Comparison of ENCODE assay signal across 1 cellular context in the genomic region with DNA sequence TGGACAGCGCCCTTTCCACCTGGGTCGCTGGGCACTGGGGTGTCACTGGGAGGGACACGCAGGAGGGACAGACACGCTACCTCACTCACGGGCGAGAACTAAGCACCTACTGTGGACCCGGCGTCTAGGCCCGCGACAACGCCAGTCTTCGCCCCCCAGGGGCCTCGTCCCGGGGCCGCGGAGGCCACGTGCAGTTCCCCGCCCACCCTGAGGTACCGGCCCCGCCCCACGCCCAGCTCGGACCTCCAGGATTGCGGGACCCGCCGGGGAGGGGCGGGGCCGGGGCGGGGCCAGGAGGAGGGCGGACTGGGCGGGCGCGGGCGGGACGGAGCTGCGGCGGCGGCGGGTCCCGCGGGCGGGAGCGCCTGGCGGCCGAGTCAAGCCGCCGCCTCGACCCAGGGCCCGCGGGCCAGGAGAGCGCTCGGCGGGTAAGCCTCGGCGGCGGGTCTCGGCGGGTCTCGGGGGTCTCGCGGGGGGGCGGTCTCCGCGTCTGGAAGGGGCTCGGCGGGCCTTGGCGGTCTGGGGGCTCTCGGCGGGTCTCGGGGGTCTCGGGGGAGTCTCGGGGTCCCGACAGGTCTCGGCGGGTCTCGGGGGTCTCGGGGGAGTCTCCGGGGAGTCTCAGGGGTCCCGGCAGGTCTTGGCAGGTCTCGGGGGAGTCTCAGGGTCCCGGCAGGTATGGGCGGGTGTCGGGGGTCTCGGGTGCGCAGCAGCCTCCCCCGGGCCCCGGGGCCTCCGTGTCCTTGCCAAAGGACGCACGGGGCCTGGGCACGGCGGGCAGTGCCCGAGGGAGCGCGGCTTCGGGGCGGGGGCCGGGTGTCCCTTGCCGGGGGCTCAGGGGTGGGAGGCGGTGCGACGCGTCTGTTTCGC.
TF ChIP-seq lines count a peak whose summit lies in the region.

A gene with protein sequence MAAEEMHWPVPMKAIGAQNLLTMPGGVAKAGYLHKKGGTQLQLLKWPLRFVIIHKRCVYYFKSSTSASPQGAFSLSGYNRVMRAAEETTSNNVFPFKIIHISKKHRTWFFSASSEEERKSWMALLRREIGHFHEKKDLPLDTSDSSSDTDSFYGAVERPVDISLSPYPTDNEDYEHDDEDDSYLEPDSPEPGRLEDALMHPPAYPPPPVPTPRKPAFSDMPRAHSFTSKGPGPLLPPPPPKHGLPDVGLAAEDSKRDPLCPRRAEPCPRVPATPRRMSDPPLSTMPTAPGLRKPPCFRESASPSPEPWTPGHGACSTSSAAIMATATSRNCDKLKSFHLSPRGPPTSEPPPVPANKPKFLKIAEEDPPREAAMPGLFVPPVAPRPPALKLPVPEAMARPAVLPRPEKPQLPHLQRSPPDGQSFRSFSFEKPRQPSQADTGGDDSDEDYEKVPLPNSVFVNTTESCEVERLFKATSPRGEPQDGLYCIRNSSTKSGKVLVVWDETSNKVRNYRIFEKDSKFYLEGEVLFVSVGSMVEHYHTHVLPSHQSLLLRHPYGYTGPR (plus strand): TSS at position 375 of the 867 bp plus-strand sequence. CDS start 27,533 bp downstream, outside the sequence.

TF ChIP-seq in HepG2, 621 proteins besides CTCF, POLR2A, EP300 and RAD21 (continued from another document and continues in another):
- TF ChIP-seq CBX1 (IDR thresholded peaks at IDR 0.05; ENCODE audit: low read depth): no peak
- TF ChIP-seq STAG1 (CRISPR knock-in tag; IDR thresholded peaks at IDR 0.05): no peak
- TF ChIP-seq YEATS2 (CRISPR knock-in tag; IDR thresholded peaks at IDR 0.05; ENCODE audit: borderline replicate concordance): no peak
- TF ChIP-seq, protein P1, sequence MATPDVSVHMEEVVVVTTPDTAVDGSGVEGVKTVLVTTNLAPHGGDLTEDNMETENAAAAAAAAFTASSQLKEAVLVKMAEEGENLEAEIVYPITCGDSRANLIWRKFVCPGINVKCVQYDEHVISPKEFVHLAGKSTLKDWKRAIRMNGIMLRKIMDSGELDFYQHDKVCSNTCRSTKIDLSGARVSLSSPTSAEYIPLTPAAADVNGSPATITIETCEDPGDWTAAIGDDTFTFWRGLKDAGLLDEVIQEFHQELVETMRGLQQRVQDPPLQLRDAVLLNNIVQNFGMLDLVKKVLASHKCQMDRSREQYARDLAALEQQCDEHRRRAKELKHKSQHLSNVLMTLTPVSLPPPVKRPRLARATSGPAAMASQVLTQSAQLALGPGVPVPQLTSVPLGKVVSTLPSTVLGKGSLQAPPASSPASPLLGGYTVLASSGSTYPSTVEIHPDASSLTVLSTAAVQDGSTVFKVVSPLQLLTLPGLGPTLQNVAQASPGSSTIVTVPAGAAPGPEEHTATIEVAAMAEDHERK (CRISPR knock-in tag; IDR thresholded peaks at IDR 0.05; ENCODE audit: low read depth): no peak
- no peak for TF ChIP-seq SOX13 (IDR thresholded peaks at IDR 0.05)
- TF ChIP-seq SOX13 (CRISPR knock-in tag; conservative IDR thresholded peaks at IDR 0.05 in 1 of 2, IDR thresholded peaks at IDR 0.05 in 1 of 2): peak in 1 of 2 experiments; percentile 49; a peak in 2 of 4 replicates
- no peak for TF ChIP-seq ZNF614 (CRISPR knock-in tag; IDR thresholded peaks at IDR 0.05; ENCODE audit: borderline replicate concordance)
- peak; percentile 72; the same call in 1 of the 2 replicates for TF ChIP-seq HIVEP1 (CRISPR knock-in tag; IDR thresholded peaks at IDR 0.05)
- TF ChIP-seq ZNF562 (CRISPR knock-in tag; IDR thresholded peaks at IDR 0.05; ENCODE audit: borderline replicate concordance): peak; percentile 76; the same call in 1 of the 2 replicates
- 0 out of 2 replicates have a peak, but pooled peaks have one; percentile 25 for TF ChIP-seq SP2 (CRISPR knock-in tag; IDR thresholded peaks at IDR 0.05)
- no peak for TF ChIP-seq ZNF549 (CRISPR knock-in tag; IDR thresholded peaks at IDR 0.05)
- TF ChIP-seq ZNF670 (CRISPR knock-in tag; IDR thresholded peaks at IDR 0.05; ENCODE audit: borderline replicate concordance): no peak
- TF ChIP-seq JDP2 (CRISPR knock-in tag; IDR thresholded peaks at IDR 0.05; ENCODE audit: borderline replicate concordance): peak; percentile 42; the same call in 1 of the 2 replicates
- TF ChIP-seq ATF7 (IDR thresholded peaks at IDR 0.05): no peak
- no peak for TF ChIP-seq ATF7 (CRISPR knock-in tag; IDR thresholded peaks at IDR 0.05)
- peak; percentile 68; the same call in 1 of the 2 replicates for TF ChIP-seq PRMT3 (CRISPR knock-in tag; IDR thresholded peaks at IDR 0.05; ENCODE audit: borderline replicate concordance, low read depth)
- no peak for TF ChIP-seq KLF12 (CRISPR knock-in tag; IDR thresholded peaks at IDR 0.05; ENCODE audit: borderline replicate concordance)
- TF ChIP-seq ZNF724P (CRISPR knock-in tag; IDR thresholded peaks at IDR 0.05; ENCODE audit: borderline replicate concordance): peak; percentile 71
- TF ChIP-seq PAX8 (CRISPR knock-in tag; IDR thresholded peaks at IDR 0.05; ENCODE audit: borderline replicate concordance): no peak
- TF ChIP-seq ZNF335 (CRISPR knock-in tag; IDR thresholded peaks at IDR 0.05): no peak
- TF ChIP-seq DR1 (CRISPR knock-in tag; IDR thresholded peaks at IDR 0.05): no peak
- peak; percentile 53; the same call in 1 of the 2 replicates for TF ChIP-seq KMT2B (CRISPR knock-in tag; IDR thresholded peaks at IDR 0.05)
- TF ChIP-seq, protein P2, sequence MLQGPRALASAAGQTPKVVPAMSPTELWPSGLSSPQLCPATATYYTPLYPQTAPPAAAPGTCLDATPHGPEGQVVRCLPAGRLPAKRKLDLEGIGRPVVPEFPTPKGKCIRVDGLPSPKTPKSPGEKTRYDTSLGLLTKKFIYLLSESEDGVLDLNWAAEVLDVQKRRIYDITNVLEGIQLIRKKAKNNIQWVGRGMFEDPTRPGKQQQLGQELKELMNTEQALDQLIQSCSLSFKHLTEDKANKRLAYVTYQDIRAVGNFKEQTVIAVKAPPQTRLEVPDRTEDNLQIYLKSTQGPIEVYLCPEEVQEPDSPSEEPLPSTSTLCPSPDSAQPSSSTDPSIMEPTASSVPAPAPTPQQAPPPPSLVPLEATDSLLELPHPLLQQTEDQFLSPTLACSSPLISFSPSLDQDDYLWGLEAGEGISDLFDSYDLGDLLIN (CRISPR knock-in tag; IDR thresholded peaks at IDR 0.05; ENCODE audit: borderline replicate concordance): peak; percentile 36; the same call in 1 of the 2 replicates
- TF ChIP-seq, protein P3, sequence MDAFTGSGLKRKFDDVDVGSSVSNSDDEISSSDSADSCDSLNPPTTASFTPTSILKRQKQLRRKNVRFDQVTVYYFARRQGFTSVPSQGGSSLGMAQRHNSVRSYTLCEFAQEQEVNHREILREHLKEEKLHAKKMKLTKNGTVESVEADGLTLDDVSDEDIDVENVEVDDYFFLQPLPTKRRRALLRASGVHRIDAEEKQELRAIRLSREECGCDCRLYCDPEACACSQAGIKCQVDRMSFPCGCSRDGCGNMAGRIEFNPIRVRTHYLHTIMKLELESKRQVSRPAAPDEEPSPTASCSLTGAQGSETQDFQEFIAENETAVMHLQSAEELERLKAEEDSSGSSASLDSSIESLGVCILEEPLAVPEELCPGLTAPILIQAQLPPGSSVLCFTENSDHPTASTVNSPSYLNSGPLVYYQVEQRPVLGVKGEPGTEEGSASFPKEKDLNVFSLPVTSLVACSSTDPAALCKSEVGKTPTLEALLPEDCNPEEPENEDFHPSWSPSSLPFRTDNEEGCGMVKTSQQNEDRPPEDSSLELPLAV (CRISPR knock-in tag; conservative IDR thresholded peaks at IDR 0.05; ENCODE audit: low read depth): peak; percentile 91; the same call in 1 of the 2 replicates
- TF ChIP-seq, protein P4, sequence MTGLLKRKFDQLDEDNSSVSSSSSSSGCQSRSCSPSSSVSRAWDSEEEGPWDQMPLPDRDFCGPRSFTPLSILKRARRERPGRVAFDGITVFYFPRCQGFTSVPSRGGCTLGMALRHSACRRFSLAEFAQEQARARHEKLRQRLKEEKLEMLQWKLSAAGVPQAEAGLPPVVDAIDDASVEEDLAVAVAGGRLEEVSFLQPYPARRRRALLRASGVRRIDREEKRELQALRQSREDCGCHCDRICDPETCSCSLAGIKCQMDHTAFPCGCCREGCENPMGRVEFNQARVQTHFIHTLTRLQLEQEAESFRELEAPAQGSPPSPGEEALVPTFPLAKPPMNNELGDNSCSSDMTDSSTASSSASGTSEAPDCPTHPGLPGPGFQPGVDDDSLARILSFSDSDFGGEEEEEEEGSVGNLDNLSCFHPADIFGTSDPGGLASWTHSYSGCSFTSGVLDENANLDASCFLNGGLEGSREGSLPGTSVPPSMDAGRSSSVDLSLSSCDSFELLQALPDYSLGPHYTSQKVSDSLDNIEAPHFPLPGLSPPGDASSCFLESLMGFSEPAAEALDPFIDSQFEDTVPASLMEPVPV (CRISPR knock-in tag; IDR thresholded peaks at IDR 0.05): peak; percentile 93
- peak; percentile 96 for TF ChIP-seq BORCS8-MEF2B (CRISPR knock-in tag; IDR thresholded peaks at IDR 0.05)
- peak; percentile 62 for TF ChIP-seq SPEN (CRISPR knock-in tag; IDR thresholded peaks at IDR 0.05; ENCODE audit: low read depth)
- TF ChIP-seq, protein P5, sequence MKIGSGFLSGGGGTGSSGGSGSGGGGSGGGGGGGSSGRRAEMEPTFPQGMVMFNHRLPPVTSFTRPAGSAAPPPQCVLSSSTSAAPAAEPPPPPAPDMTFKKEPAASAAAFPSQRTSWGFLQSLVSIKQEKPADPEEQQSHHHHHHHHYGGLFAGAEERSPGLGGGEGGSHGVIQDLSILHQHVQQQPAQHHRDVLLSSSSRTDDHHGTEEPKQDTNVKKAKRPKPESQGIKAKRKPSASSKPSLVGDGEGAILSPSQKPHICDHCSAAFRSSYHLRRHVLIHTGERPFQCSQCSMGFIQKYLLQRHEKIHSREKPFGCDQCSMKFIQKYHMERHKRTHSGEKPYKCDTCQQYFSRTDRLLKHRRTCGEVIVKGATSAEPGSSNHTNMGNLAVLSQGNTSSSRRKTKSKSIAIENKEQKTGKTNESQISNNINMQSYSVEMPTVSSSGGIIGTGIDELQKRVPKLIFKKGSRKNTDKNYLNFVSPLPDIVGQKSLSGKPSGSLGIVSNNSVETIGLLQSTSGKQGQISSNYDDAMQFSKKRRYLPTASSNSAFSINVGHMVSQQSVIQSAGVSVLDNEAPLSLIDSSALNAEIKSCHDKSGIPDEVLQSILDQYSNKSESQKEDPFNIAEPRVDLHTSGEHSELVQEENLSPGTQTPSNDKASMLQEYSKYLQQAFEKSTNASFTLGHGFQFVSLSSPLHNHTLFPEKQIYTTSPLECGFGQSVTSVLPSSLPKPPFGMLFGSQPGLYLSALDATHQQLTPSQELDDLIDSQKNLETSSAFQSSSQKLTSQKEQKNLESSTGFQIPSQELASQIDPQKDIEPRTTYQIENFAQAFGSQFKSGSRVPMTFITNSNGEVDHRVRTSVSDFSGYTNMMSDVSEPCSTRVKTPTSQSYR (CRISPR knock-in tag; IDR thresholded peaks at IDR 0.05; ENCODE audit: borderline replicate concordance): peak; percentile 33; the same call in 1 of the 2 replicates
- peak; percentile 8 for TF ChIP-seq ASH2L (IDR thresholded peaks at IDR 0.05; ENCODE audit: insufficient read length, low read depth, low read length)
- no peak for TF ChIP-seq SRSF9 (IDR thresholded peaks at IDR 0.05; ENCODE audit: borderline replicate concordance, insufficient read depth, low read depth, low read length, poor library complexity, severe bottlenecking)
- no peak for TF ChIP-seq SP140L (CRISPR knock-in tag; IDR thresholded peaks at IDR 0.05; ENCODE audit: borderline replicate concordance)
- no peak for TF ChIP-seq FOXK2 (IDR thresholded peaks at IDR 0.05)
- peak; percentile 59; the same call in 1 of the 2 replicates for TF ChIP-seq ZNF607 (CRISPR knock-in tag; IDR thresholded peaks at IDR 0.05; ENCODE audit: borderline replicate concordance)
- TF ChIP-seq NR2C2 (CRISPR knock-in tag; IDR thresholded peaks at IDR 0.05; ENCODE audit: borderline replicate concordance): no peak
- no peak for TF ChIP-seq FOXA1 (IDR thresholded peaks at IDR 0.05)
- no peak for TF ChIP-seq FOXA1 (CRISPR knock-in tag; IDR thresholded peaks at IDR 0.05)
- peak; percentile 77 for TF ChIP-seq ZBTB38 (CRISPR knock-in tag; IDR thresholded peaks at IDR 0.05)
- no peak for TF ChIP-seq ZNF557 (CRISPR knock-in tag; IDR thresholded peaks at IDR 0.05)
- TF ChIP-seq, protein P6, sequence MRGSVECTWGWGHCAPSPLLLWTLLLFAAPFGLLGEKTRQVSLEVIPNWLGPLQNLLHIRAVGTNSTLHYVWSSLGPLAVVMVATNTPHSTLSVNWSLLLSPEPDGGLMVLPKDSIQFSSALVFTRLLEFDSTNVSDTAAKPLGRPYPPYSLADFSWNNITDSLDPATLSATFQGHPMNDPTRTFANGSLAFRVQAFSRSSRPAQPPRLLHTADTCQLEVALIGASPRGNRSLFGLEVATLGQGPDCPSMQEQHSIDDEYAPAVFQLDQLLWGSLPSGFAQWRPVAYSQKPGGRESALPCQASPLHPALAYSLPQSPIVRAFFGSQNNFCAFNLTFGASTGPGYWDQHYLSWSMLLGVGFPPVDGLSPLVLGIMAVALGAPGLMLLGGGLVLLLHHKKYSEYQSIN (CRISPR knock-in tag; IDR thresholded peaks at IDR 0.05; ENCODE audit: borderline replicate concordance): no peak
- TF ChIP-seq, protein P7, sequence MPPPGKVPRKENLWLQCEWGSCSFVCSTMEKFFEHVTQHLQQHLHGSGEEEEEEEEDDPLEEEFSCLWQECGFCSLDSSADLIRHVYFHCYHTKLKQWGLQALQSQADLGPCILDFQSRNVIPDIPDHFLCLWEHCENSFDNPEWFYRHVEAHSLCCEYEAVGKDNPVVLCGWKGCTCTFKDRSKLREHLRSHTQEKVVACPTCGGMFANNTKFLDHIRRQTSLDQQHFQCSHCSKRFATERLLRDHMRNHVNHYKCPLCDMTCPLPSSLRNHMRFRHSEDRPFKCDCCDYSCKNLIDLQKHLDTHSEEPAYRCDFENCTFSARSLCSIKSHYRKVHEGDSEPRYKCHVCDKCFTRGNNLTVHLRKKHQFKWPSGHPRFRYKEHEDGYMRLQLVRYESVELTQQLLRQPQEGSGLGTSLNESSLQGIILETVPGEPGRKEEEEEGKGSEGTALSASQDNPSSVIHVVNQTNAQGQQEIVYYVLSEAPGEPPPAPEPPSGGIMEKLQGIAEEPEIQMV (CRISPR knock-in tag; IDR thresholded peaks at IDR 0.05; ENCODE audit: low read depth): no peak
- no peak for TF ChIP-seq MTF1 (CRISPR knock-in tag; IDR thresholded peaks at IDR 0.05)
- TF ChIP-seq NR2F1 (CRISPR knock-in tag; IDR thresholded peaks at IDR 0.05): no peak
- TF ChIP-seq PHF21A (CRISPR knock-in tag; IDR thresholded peaks at IDR 0.05): no peak
- TF ChIP-seq, protein P8, sequence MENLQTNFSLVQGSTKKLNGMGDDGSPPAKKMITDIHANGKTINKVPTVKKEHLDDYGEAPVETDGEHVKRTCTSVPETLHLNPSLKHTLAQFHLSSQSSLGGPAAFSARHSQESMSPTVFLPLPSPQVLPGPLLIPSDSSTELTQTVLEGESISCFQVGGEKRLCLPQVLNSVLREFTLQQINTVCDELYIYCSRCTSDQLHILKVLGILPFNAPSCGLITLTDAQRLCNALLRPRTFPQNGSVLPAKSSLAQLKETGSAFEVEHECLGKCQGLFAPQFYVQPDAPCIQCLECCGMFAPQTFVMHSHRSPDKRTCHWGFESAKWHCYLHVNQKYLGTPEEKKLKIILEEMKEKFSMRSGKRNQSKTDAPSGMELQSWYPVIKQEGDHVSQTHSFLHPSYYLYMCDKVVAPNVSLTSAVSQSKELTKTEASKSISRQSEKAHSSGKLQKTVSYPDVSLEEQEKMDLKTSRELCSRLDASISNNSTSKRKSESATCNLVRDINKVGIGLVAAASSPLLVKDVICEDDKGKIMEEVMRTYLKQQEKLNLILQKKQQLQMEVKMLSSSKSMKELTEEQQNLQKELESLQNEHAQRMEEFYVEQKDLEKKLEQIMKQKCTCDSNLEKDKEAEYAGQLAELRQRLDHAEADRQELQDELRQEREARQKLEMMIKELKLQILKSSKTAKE (CRISPR knock-in tag; IDR thresholded peaks at IDR 0.05; ENCODE audit: borderline replicate concordance): peak; percentile 64
- no peak for TF ChIP-seq SIN3B (IDR thresholded peaks at IDR 0.05; ENCODE audit: low read length)
- no peak for TF ChIP-seq ZNF143 (CRISPR knock-in tag; IDR thresholded peaks at IDR 0.05)
- peak; percentile 80; the same call in 1 of the 2 replicates for TF ChIP-seq REXO4 (CRISPR knock-in tag; IDR thresholded peaks at IDR 0.05; ENCODE audit: borderline replicate concordance)
